Comparison of ENCODE assay signal across 15 cellular contexts in genomic region chr19:1076046-1076386, GRCh38. TPM values are rescaled to one million over a fixed set of nuclear protein-coding genes. Genes with fewer than 3 reads are reported as not detected.
DNase-seq lines count a peak whose midpoint lies in the region; ATAC-seq and TF ChIP-seq lines count a peak whose summit lies in the region.
"Had no signal": no experiment of that assay in that cellular context is flagged by ENCODE, and none has a peak within 500 bp of the region (broad histone marks: within the 10 kb centered on the region; RNA-seq: fewer than 3 reads in every experiment).

No MANE protein-coding gene starts in this region.

- ATAC-seq in CD4-positive, alpha-beta T cell (ENCODE audit: poor library complexity): no peak
- no peak for ATAC-seq in GM19324 (IDR thresholded peaks at IDR 0.05; ENCODE audit: low FRiP score, unreplicated experiment)
- ATAC-seq: WTC11 had no signal

- H3K27ac Mint-ChIP-seq in CD4-positive, alpha-beta T cell: peak overlapping the region; percentile 98
- H3K27ac Mint-ChIP-seq in IgD-negative memory B cell: peak overlapping the region; percentile 96 to 100 (median 98)
- peak overlapping the region; percentile 88 for H3K27ac Mint-ChIP-seq in activated naive CD8-positive, alpha-beta T cell
- H3K27ac Mint-ChIP-seq: H9, WTC11 had no signal

- peaks cover 94% of the 10 kb centered on the region for H3K36me3 ChIP-seq in neutrophil
- H3K36me3 ChIP-seq: adrenal gland had no signal

- H3K4me1 ChIP-seq in neutrophil (ENCODE audit: control insufficient read depth in 1 of 2, insufficient read depth in 1 of 2, low read depth in 1 of 2, low read length in 1 of 2): peaks cover 62% of the 10 kb centered on the region in 2 experiments

- no peak for TF ChIP-seq CTCF in CD4-positive, alpha-beta T cell (IDR thresholded peaks at IDR 0.05)
- TF ChIP-seq CTCF in neutrophil (IDR thresholded peaks at IDR 0.05): no peak

- H3K27me3 ChIP-seq in CD4-positive, alpha-beta T cell (ENCODE audit: control insufficient read depth, insufficient read depth, low read length): no peaks in the 10 kb centered on the region
- H3K27me3 ChIP-seq in neutrophil: no peaks in the 10 kb centered on the region

- POLR2A ChIA-PET in CD4-positive, alpha-beta T cell (lab: Charles Lee): interaction anchor here (1.0 to 21.0 kb wide), 15 partner anchors 3 to 199 kb away, joined by 3 to 1253 read pairs (median 15); partner anchors contain the start of genes ABCA7, ARHGAP45, CIRBP and CNN2

- H3K4me1 Mint-ChIP-seq in CD4-positive, alpha-beta T cell (ENCODE audit: low read depth): peaks cover 60% of the 10 kb centered on the region
- peaks cover 14 to 29% (median 25%) of the 10 kb centered on the region in 3 donors for H3K4me1 Mint-ChIP-seq in IgD-negative memory B cell
- H3K4me1 Mint-ChIP-seq in activated naive CD8-positive, alpha-beta T cell (ENCODE audit: low read depth): peaks cover 52% of the 10 kb centered on the region

- H3K27ac ChIP-seq in CD4-positive, alpha-beta T cell (ENCODE audit: low read depth, low read length): peak overlapping the region; percentile 96
- H3K27ac ChIP-seq in neutrophil: peak overlapping the region; percentile 89
- H3K27ac ChIP-seq: adrenal gland had no signal

- H3K36me3 Mint-ChIP-seq in CD4-positive, alpha-beta T cell (ENCODE audit: low read depth): peaks cover 83% of the 10 kb centered on the region
- H3K36me3 Mint-ChIP-seq in IgD-negative memory B cell: peaks cover 6% of the 10 kb centered on the region
- H3K36me3 Mint-ChIP-seq in activated naive CD8-positive, alpha-beta T cell: peaks cover 4% of the 10 kb centered on the region

- H3K4me3 Mint-ChIP-seq in CD4-positive, alpha-beta T cell: peak overlapping the region; percentile 87
- H3K4me3 Mint-ChIP-seq in IgD-negative memory B cell: peak overlapping the region in 3 of 4 donors; percentile 89 to 95 (median 90)
- peak overlapping the region; percentile 81 for H3K4me3 Mint-ChIP-seq in activated naive CD8-positive, alpha-beta T cell
- H3K4me3 Mint-ChIP-seq: H9, WTC11 had no signal

- intact Hi-C loops in CD4-positive, alpha-beta T cell (cut with DNase I, micrococcal nuclease): loop anchor here (2.0 to 5.0 kb wide), 2 partner anchors 45 to 176 kb away; no protein-coding TSS in a partner anchor

- H3K9me3 Mint-ChIP-seq in CD4-positive, alpha-beta T cell: no peaks in the 10 kb centered on the region
- no peaks in the 10 kb centered on the region for H3K9me3 Mint-ChIP-seq in IgD-negative memory B cell
- H3K9me3 Mint-ChIP-seq in activated naive CD8-positive, alpha-beta T cell (ENCODE audit: low read depth): no peaks in the 10 kb centered on the region
- H3K9me3 Mint-ChIP-seq: H9, WTC11 had no signal

- H3K27me3 Mint-ChIP-seq in CD4-positive, alpha-beta T cell: peaks cover 4% of the 10 kb centered on the region
- no peaks in the 10 kb centered on the region for H3K27me3 Mint-ChIP-seq in IgD-negative memory B cell
- H3K27me3 Mint-ChIP-seq in activated naive CD8-positive, alpha-beta T cell: no peaks in the 10 kb centered on the region

- CTCF ChIA-PET in CD4-positive, alpha-beta T cell (lab: Charles Lee): interaction anchor here (1.0 to 2.4 kb wide), 7 partner anchors 9 to 168 kb away, joined by 3 to 18 read pairs (median 6); partner anchors contain the start of genes ABCA7, ARHGAP45 and RNU6-2

- peak overlapping the region in 1 of 2 experiments; percentile 73 for H3K4me3 ChIP-seq in neutrophil (ENCODE audit: low read depth in 1 of 2, low read length in 1 of 2)
- H3K4me3 ChIP-seq: adrenal gland had no signal

- DNase-seq in CD4-positive, alpha-beta T cell: no peak
- no peak for DNase-seq in activated effector memory CD4-positive, alpha-beta T cell treated with Interleukin-2 at 50 U/mL for 16 hours
- no peak for DNase-seq in stimulated activated CD4-positive, alpha-beta T cell treated with anti-CD3 and anti-CD28 coated beads, Interleukin-4, amount 100 ng/mL, for 4 hours
- DNase-seq: adrenal gland, dermis blood vessel endothelial cell, DMS79, H9, NCI-H1105 treated with DMSO at 0.1 percent for 48 hours, NCI-H524, SHP77 treated with DMSO at 0.1 percent for 48 hours had no signal

- H3K9me3 ChIP-seq in CD4-positive, alpha-beta T cell (ENCODE audit: control insufficient read depth, low read length): no peaks in the 10 kb centered on the region
- H3K9me3 ChIP-seq in neutrophil: no peaks in the 10 kb centered on the region
- H3K9me3 ChIP-seq: adrenal gland had no signal

RNA-seq across cellular contexts. Expression of gene ARHGAP45, which starts 9.0 kb away (rescaled TPM):
- total RNA-seq in CD4-positive, alpha-beta T cell: 100 to 1,000 TPM; 861 to 878 TPM
- 391 TPM for polyA plus RNA-seq in IgD-negative memory B cell

RNA-seq across cellular contexts. Expression of gene POLR2E, which starts 19.2 kb away (rescaled TPM):
- 10 to 100 TPM; 45.8 to 49.0 TPM for total RNA-seq in CD4-positive, alpha-beta T cell
- 237 TPM for polyA plus RNA-seq in IgD-negative memory B cell

RNA-seq across cellular contexts. Expression of gene GPX4, which starts 27.8 kb away (rescaled TPM):
- 100 to 1,000 TPM; 174 to 175 TPM for total RNA-seq in CD4-positive, alpha-beta T cell
- polyA plus RNA-seq in IgD-negative memory B cell: 460 TPM

RNA-seq across cellular contexts. Expression of gene ABCA7, which starts 36.1 kb away (rescaled TPM):
- total RNA-seq in CD4-positive, alpha-beta T cell: 100 to 1,000 TPM; 114 to 118 TPM
- 21.4 TPM for polyA plus RNA-seq in IgD-negative memory B cell

RNA-seq across cellular contexts. Expression of gene CNN2, which starts 49.6 kb away (rescaled TPM):
- total RNA-seq in CD4-positive, alpha-beta T cell: 100 to 1,000 TPM; 307 to 318 TPM
- polyA plus RNA-seq in IgD-negative memory B cell: 596 TPM
